In the genomic region with DNA sequence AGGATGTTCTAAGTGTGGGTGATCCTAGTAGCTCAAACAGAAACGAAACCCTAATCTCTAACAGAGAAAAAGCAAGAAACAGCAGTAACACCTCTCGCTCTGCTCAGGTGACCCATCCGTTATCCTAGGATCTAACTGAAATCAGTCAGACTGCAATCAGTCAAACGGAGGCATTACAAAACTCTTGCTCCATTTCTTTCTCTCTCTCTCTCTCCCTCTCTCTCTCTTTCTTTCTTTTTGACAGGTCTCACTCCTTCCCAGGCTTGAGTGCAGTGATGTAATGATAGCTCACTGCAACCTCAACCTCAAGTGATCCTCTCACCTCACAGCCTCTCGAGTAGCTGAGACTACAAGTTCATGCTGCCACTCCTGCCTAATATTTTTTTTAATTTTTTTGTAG, we compare ENCODE assay signal across 26 cellular contexts.
"Had no signal": no experiment of that assay in that cellular context is flagged by ENCODE, and none has a peak within 500 bp of the region (broad histone marks: within the 10 kb centered on the region; RNA-seq: fewer than 3 reads in every experiment).

No MANE protein-coding gene starts in this region.

- H3K27ac ChIP-seq: coronary artery, esophagus muscularis mucosa, foreskin keratinocyte, heart right ventricle, neutrophil, psoas muscle, right lobe of liver, thoracic aorta, tibial nerve, vagina had no signal

- H3K4me1 ChIP-seq: esophagus muscularis mucosa, foreskin keratinocyte, heart right ventricle, psoas muscle, right lobe of liver, tibial nerve, vagina had no signal

- H3K27me3 ChIP-seq: esophagus muscularis mucosa, foreskin keratinocyte, heart right ventricle, neutrophil, right lobe of liver, tibial nerve, vagina had no signal

- H3K36me3 ChIP-seq: esophagus muscularis mucosa, heart right ventricle, neutrophil, right lobe of liver, thoracic aorta, tibial nerve, vagina had no signal

- DNase-seq: dermis blood vessel endothelial cell; effector memory CD4-positive, alpha-beta T cell; glutamatergic neuron; heart right ventricle; hypothalamus; immature natural killer cell; kidney glomerular epithelial cell; left colon; left ventricle myocardium superior; mucosa of descending colon; naive B cell; psoas muscle; right lobe of liver; small intestine; stimulated activated CD4-positive, alpha-beta T cell treated with anti-CD3 and anti-CD28 coated beads, Interleukin-15, amount 100 ng/mL, for 24 hours; stimulated activated CD4-positive, alpha-beta T cell treated with anti-CD3 and anti-CD28 coated beads, Interleukin-2, amount 100 ng/mL, for 48 hours; stimulated activated naive B cell treated with anti-CD40 and anti-IgM and Interleukin-4, amounts not matched to agents 10 μg/mL and 1 μg/mL and 100 μg/mL, for 72 hours had no signal

- H3K9me3 ChIP-seq: esophagus muscularis mucosa, mucosa of descending colon, neutrophil, psoas muscle, right lobe of liver, thoracic aorta, vagina had no signal

- H3K4me3 ChIP-seq: coronary artery, esophagus muscularis mucosa, heart right ventricle, lung, mucosa of descending colon, psoas muscle, right lobe of liver, thoracic aorta, tibial nerve, vagina had no signal

- ATAC-seq: foreskin keratinocyte; heart right ventricle; left colon; left ventricle myocardium superior; mucosa of descending colon; natural killer cell treated with Interleukin-12 subunit alpha and Interleukin-12 subunit beta and Interleukin-15 and Interleukin-18, amount 100 ng/mL, for 72 hours; psoas muscle; right lobe of liver; stimulated activated naive B cell treated with anti-CD40 and anti-IgM and Interleukin-4, amounts not matched to agents 10 μg/mL and 1 μg/mL and 100 μg/mL, for 72 hours had no signal
